12 cellular contexts compared by ENCODE assay signal in the genomic region with DNA sequence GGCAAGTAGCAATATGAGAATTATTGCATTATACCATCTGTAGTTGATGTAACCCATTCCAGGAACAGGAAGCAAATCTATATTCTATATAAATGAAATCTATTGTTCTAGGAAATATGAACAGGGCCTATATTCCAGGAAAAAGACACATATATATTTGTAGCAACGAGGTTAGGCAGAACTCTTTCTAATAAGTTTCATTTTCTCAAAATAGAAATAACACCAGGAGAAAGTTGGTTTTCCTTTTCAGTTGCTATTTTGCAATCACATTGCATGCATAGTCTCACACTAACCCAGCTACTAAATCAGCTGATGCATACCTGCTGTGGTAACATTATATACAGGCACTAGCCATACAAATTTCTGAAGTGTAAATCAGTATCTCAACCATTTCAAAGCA. TPM values are rescaled to one million over a fixed set of nuclear protein-coding genes. Genes with fewer than 3 reads are reported as not detected.
DNase-seq lines count a peak whose midpoint lies in the region; ATAC-seq and TF ChIP-seq lines count a peak whose summit lies in the region.
"Had no signal": no experiment of that assay in that cellular context is flagged by ENCODE, and none has a peak within 500 bp of the region (broad histone marks: within the 10 kb centered on the region; RNA-seq: fewer than 3 reads in every experiment).

No MANE protein-coding gene starts in this region.

- H3K4me3 Mint-ChIP-seq in mesothelial cell of epicardium: no peak overlapping the region

- POLR2A ChIA-PET in AG04450 (lab: Yijun Ruan, JAX): interaction anchor here (0.6 to 2.0 kb wide), 4 partner anchors 17 to 57 kb away, joined by 3 to 8 read pairs (median 6); a partner anchor contains a TSS

- no peak for TF ChIP-seq CTCF in AG04450 (IDR thresholded peaks at IDR 0.05; ENCODE audit: low read depth, low read length)
- TF ChIP-seq CTCF in brain microvascular endothelial cell (IDR thresholded peaks at IDR 0.05; ENCODE audit: low read depth, low read length, missing control alignments): no peak
- TF ChIP-seq CTCF in mesothelial cell of epicardium (IDR thresholded peaks at IDR 0.05; ENCODE audit: unreplicated experiment): no peak

- H3K4me3 ChIP-seq in AG04450 (ENCODE audit: low read depth, low read length): no peak overlapping the region
- no peak overlapping the region for H3K4me3 ChIP-seq in brain microvascular endothelial cell (ENCODE audit: low read depth, low read length)

- H3K36me3 ChIP-seq in brain microvascular endothelial cell (replicated peaks): no peaks in the 10 kb centered on the region

- H3K27me3 ChIP-seq in AG04450 (ENCODE audit: control insufficient read depth, insufficient read depth, low read length): no peaks in the 10 kb centered on the region
- H3K27me3 ChIP-seq in brain microvascular endothelial cell (replicated peaks): no peaks in the 10 kb centered on the region

- H3K27ac Mint-ChIP-seq in mesothelial cell of epicardium: peak overlapping the region; percentile 10
- H3K27ac Mint-ChIP-seq: progenitor cell of endocrine pancreas had no signal

- H3K36me3 Mint-ChIP-seq in mesothelial cell of epicardium: peaks cover 5% of the 10 kb centered on the region

- H3K9me3 Mint-ChIP-seq in mesothelial cell of epicardium: peaks cover 17% of the 10 kb centered on the region

- no peaks in the 10 kb centered on the region for H3K27me3 Mint-ChIP-seq in mesothelial cell of epicardium (ENCODE audit: low read depth)
- H3K27me3 Mint-ChIP-seq: progenitor cell of endocrine pancreas had no signal

- CTCF ChIA-PET in AG04450 (lab: Charles Lee): interaction anchor here (1.0 to 2.1 kb wide), 3 partner anchors 12 to 74 kb away, joined by 3 to 14 read pairs (median 6); no protein-coding TSS in a partner anchor

- no peak for ATAC-seq in GM21576 (IDR thresholded peaks at IDR 0.05; ENCODE audit: unreplicated experiment)

- H3K4me1 Mint-ChIP-seq in mesothelial cell of epicardium: no peaks in the 10 kb centered on the region

- peak; percentile 66 for DNase-seq in AG04450 (ENCODE audit: low read depth, low spot score)
- peak; percentile 73 for DNase-seq in HCEC 1CT
- no peak for DNase-seq in brain microvascular endothelial cell
- DNase-seq in mesothelial cell of epicardium (ENCODE audit: low spot score in 2 of 2, unreplicated experiment in 2 of 2): no peak
- no peak for DNase-seq in NCI-H128 (lab: John Stamatoyannopoulos, UW; ENCODE audit: unreplicated experiment)
- DNase-seq in DMS53 treated with DMSO at 0.1 percent for 48 hours (lab: John Stamatoyannopoulos, UW; ENCODE audit: unreplicated experiment): no peak
- no peak for DNase-seq in NCI-H524 (lab: John Stamatoyannopoulos, UW)
- DNase-seq: activated CD4-positive, alpha-beta T cell treated with anti-CD3 and anti-CD28 coated beads, Interleukin-2, amount 50 U/mL, for 4 hours; Caco-2; NCI-H2107 had no signal

- in situ Hi-C loops in brain microvascular endothelial cell (cut with HindIII; ENCODE audit: low pct_ligation_motif_present, low sequenced_read_pairs): no loop called here

- H3K27ac ChIP-seq in AG04450 (ENCODE audit: low read depth, low read length) (no peak overlapping the region), brain microvascular endothelial cell (peak overlapping the region; percentile 60)

- H3K9me3 ChIP-seq in AG04450 (ENCODE audit: control insufficient read depth, insufficient read depth, low read length): no peaks in the 10 kb centered on the region
- H3K9me3 ChIP-seq: Caco-2 had no signal

RNA-seq across cellular contexts. Expression of a gene that starts 6.2 kb away (rescaled TPM):
- polyA plus RNA-seq in AG04450 (2011; rRNA removed): 2.9 and 3.8 TPM in 2 replicates
- 1.6 and 2.4 TPM in 2 replicates for polyA minus RNA-seq in AG04450 (2011; rRNA and poly(A)+ RNA removed)
- total RNA-seq in mesothelial cell of epicardium: 2.3 to 3.6 TPM (median 2.9 TPM) in 3 replicates
- total RNA-seq: progenitor cell of endocrine pancreas had no signal

RNA-seq across cellular contexts. Expression of a gene that starts 32.2 kb away (rescaled TPM):
- polyA plus RNA-seq in AG04450 (2011; rRNA removed): 6.3 and 8.7 TPM in 2 replicates
- 3.0 and 5.1 TPM in 2 replicates for polyA minus RNA-seq in AG04450 (2011; rRNA and poly(A)+ RNA removed)
- total RNA-seq in mesothelial cell of epicardium: 14.3 to 17.8 TPM (median 14.9 TPM) in 3 replicates
- total RNA-seq: progenitor cell of endocrine pancreas had no signal

RNA-seq across cellular contexts. Expression of a gene that starts 44.0 kb away (rescaled TPM):
- 48.8 and 51.6 TPM in 2 replicates for polyA plus RNA-seq in AG04450 (2011; rRNA removed)
- 17.6 and 26.0 TPM in 2 replicates for polyA minus RNA-seq in AG04450 (2011; rRNA and poly(A)+ RNA removed)
- total RNA-seq in mesothelial cell of epicardium: 24.2 to 27.3 TPM (median 24.8 TPM) in 3 replicates

Comparison
In these comparisons a context has a peak if more than half of its experiments do, and no peak if none do; other contexts are left out.
1. DNase-seq: peak in AG04450 (single experiment) and HCEC 1CT (single experiment); none in brain microvascular endothelial cell (single experiment), mesothelial cell of epicardium (0 of 2), NCI-H128 (single experiment), DMS53 treated with DMSO at 0.1 percent for 48 hours (single experiment) and NCI-H524 (0 of 2).